Comparison of ENCODE assay signal across 9 cellular contexts in genomic region chr13:42883771-42884170, GRCh38.
DNase-seq lines count a peak whose midpoint lies in the region; ATAC-seq lines count a peak whose summit lies in the region.
"Had no signal": no experiment of that assay in that cellular context is flagged by ENCODE, and none has a peak within 500 bp of the region (broad histone marks: within the 10 kb centered on the region; RNA-seq: fewer than 3 reads in every experiment).

No MANE protein-coding gene starts in this region.

- peak; percentile 33 for DNase-seq in DMS79 treated with DMSO at 0.1 percent for 48 hours (lab: John Stamatoyannopoulos, UW)
- DNase-seq in NAMALWA (ENCODE audit: low spot score): peak; percentile 9
- peak; percentile 60 for DNase-seq in amniotic epithelial cell (ENCODE audit: low read depth)
- DNase-seq in lung microvascular endothelial cell (ENCODE audit: low read depth in 2 of 2): peak; percentile 77 to 78

- no peak for ATAC-seq in GM19467 (IDR thresholded peaks at IDR 0.05; ENCODE audit: unreplicated experiment)
- ATAC-seq in GM21786 (IDR thresholded peaks at IDR 0.05; ENCODE audit: unreplicated experiment): no peak
- ATAC-seq in HG02840 (IDR thresholded peaks at IDR 0.05; ENCODE audit: low FRiP score, unreplicated experiment): no peak
- ATAC-seq in HG03521 (IDR thresholded peaks at IDR 0.05; ENCODE audit: unreplicated experiment): no peak
- ATAC-seq: activated CD4-positive, CD25-positive, alpha-beta regulatory T cell treated with anti-CD3 and anti-CD28 coated beads, Interleukin-2, amount 50 U/mL, for 24 hours had no signal

Comparison
In these comparisons a context has a peak if more than half of its experiments do, and no peak if none do; other contexts are left out.
1. DNase-seq: peak in every context shown above with its lines; median percentile 78 in lung microvascular endothelial cell; 60 in amniotic epithelial cell; 33 in DMS79 treated with DMSO at 0.1 percent for 48 hours; 9 in NAMALWA.